1 cellular context compared by ENCODE assay signal in the genomic region with DNA sequence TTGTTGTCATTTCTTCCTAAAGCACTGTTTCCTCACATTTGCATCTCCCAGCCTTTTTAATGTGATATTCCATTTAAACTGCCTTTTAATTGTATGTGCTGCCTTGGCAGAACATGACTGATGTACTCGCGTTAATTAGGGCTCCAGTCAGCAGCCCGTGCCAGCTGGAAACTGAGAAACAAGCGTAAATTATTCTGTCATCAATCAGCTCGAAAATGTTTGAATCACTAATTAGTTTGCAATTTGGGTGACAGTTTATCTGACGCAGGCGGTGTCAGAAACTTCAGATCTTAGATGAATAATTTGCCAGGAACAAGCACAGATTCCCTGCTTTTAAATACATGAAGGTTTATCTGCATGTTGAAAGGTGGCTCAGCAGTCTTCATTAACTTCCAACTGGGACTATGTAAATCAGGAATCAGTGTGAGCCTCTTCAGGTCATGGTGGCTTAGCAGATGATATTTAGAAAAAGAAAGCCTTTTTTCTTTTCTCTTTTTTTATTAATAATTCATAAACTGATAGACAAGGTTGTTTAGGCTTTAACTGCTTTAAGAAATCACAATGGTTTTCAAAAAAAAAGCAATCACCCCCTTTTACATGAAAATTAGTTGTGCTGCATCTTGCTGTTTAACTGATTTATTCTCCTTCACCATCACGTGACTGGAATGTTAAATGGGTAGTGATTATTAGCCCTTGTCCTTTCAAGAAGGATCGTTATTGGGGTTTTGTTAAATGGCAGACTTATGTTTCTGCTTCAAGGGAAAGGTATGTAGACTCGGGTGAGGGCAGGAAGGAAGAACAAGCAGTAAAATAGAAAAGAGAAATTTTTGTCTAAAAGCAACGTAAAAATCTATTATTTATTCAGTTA.
TF ChIP-seq lines count a peak whose summit lies in the region.

No MANE protein-coding gene starts in this region.

TF ChIP-seq in H1, 55 proteins besides CTCF, POLR2A, EP300 and RAD21 (continued from another document):
- TF ChIP-seq, protein P1, sequence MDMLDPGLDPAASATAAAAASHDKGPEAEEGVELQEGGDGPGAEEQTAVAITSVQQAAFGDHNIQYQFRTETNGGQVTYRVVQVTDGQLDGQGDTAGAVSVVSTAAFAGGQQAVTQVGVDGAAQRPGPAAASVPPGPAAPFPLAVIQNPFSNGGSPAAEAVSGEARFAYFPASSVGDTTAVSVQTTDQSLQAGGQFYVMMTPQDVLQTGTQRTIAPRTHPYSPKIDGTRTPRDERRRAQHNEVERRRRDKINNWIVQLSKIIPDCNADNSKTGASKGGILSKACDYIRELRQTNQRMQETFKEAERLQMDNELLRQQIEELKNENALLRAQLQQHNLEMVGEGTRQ (IDR thresholded peaks at IDR 0.05; ENCODE audit: low read length) = peak; percentile 68
